In genomic region chr18:12376034-12376717, GRCh38 we compare ENCODE assay signal across 8 cellular contexts. TPM values are rescaled to one million over a fixed set of nuclear protein-coding genes. Genes with fewer than 3 reads are reported as not detected.
DNase-seq lines count a peak whose midpoint lies in the region; ATAC-seq, FAIRE-seq and TF ChIP-seq lines count a peak whose summit lies in the region.

No MANE protein-coding gene starts in this region.

- H3K4me2 ChIP-seq in GM12878 (ENCODE audit: control insufficient read depth, insufficient read depth), result peak overlapping the region; percentile 80

- RAD21 ChIA-PET in GM12878 (lab: Charles Lee; ENCODE audit: unreplicated experiment), result interaction anchor here (1.1 to 2.7 kb wide), 3 partner anchors 32 to 48 kb away, joined by 3 to 17 read pairs (median 5); partner anchors contain the start of gene PRELID3A

- H3K27me3 ChIP-seq in GM12878 (replicated peaks in 1 of 2; ENCODE audit: control insufficient read depth in 2 of 2, insufficient read depth in 2 of 2, low read length in 1 of 2), result no peaks in the 10 kb centered on the region
- H3K27me3 ChIP-seq in subcutaneous abdominal adipose tissue (ENCODE audit: control insufficient read depth in 5 of 5, insufficient read depth in 4 of 5, low read length in 5 of 5), result no peaks in the 10 kb centered on the region

- in situ Hi-C loops in GM12878 (cut with MboI), result loop anchor here (5.0 kb wide), 1 partner anchor 571 kb away; the partner anchor contains the start of gene SEH1L

- H3K4me3 ChIP-seq in GM12878, result peak overlapping the region; percentile 99
- peak overlapping the region; percentile 62 to 85 (median 74) for H3K4me3 ChIP-seq in subcutaneous abdominal adipose tissue (ENCODE audit: low read depth in 1 of 5, low read length in 5 of 5)

- TF ChIP-seq RAD21 in GM12878 (IDR thresholded peaks at IDR 0.05; ENCODE audit: insufficient read depth, low read depth, low read length), result no peak

- POLR2A ChIA-PET in GM12878 (lab: Charles Lee), result interaction anchor here (0.7 to 3.1 kb wide), 4 partner anchors 13 to 32 kb away, joined by 3 to 15 read pairs (median 8); partner anchors contain the start of gene PRELID3A

- H3K9ac ChIP-seq in GM12878 (ENCODE audit: control insufficient read depth, insufficient read depth, low read length), result peak overlapping the region; percentile 91
- H3K9ac ChIP-seq in subcutaneous abdominal adipose tissue (ENCODE audit: low read length in 5 of 5), result peak overlapping the region; percentile 82 to 95 (median 89)

- intact Hi-C loops in GM12878 (cut with micrococcal nuclease; ENCODE audit: unreplicated experiment), result loop anchor here (5.0 to 10.0 kb wide), 2 partner anchors 509 to 571 kb away; partner anchors contain the start of genes PTPN2 and SEH1L

- peak; percentile 2 for ATAC-seq in GM12878

- H2AFZ ChIP-seq in GM12878 (ENCODE audit: control insufficient read depth, low read depth, low read length), result peak overlapping the region; percentile 77

- no peaks in the 10 kb centered on the region for H3K9me3 ChIP-seq in GM12878 (replicated peaks; ENCODE audit: control insufficient read depth, insufficient read depth, low read length)
- no peaks in the 10 kb centered on the region for H3K9me3 ChIP-seq in subcutaneous abdominal adipose tissue (ENCODE audit: control insufficient read depth in 5 of 5, low read length in 5 of 5)

- peaks cover 52% of the 10 kb centered on the region for H3K79me2 ChIP-seq in GM12878 (ENCODE audit: control insufficient read depth, insufficient read depth, low read length)

- no peaks in the 10 kb centered on the region; the same call in none of the 2 replicates for H4K20me1 ChIP-seq in GM12878 (ENCODE audit: control insufficient read depth, insufficient read depth)

- H3K4me1 ChIP-seq in GM12878 (ENCODE audit: control insufficient read depth, insufficient read depth, low read length) (peaks cover 3% of the 10 kb centered on the region; the same call in 1 of the 2 replicates), subcutaneous abdominal adipose tissue (ENCODE audit: control insufficient read depth in 5 of 5, insufficient read depth in 5 of 5, low read length in 5 of 5) (peaks cover 0 to 52% (median 27%) of the 10 kb centered on the region in 5 donors)

- peak; percentile 20 for DNase-seq in activated T-cell treated with anti-CD3 and anti-CD28 coated beads, Interleukin-2, amount 50 U/mL, for 1 hour
- DNase-seq in activated T-cell treated with anti-CD3 and anti-CD28 coated beads for 4 hours, result no peak
- peak; percentile 15 for DNase-seq in NCI-H774 (lab: John Stamatoyannopoulos, UW)
- no peak for DNase-seq in GM12878 (ENCODE audit: low read depth, low spot score)
- DNase-seq in islet precursor cell, result peak; percentile 62
- DNase-seq in NK-92 (lab: John Stamatoyannopoulos, UW; ENCODE audit: unreplicated experiment), result no peak
- DNase-seq in GM19240 (ENCODE audit: insufficient read length, low spot score), result no peak

- CTCF ChIA-PET in GM12878 (lab: Yijun Ruan, JAX), result interaction anchor here (2.7 to 3.5 kb wide), 2 partner anchors 48 to 104 kb away, joined by 8 to 15 read pairs; no protein-coding TSS in a partner anchor

- FAIRE-seq in GM12878 (lab: Jason Lieb, UNC), result peak; percentile 65

- TF ChIP-seq POLR2A in GM12878 (IDR thresholded peaks at IDR 0.05; ENCODE audit: low read depth, low read length), result no peak

- BruUV-seq in GM12878 (replicated peaks; lab: Mats Ljungman, UMichigan), result TSS peak; percentile 67

- 4% methylated on average over 38 of the region's 38 CpGs for WGBS in GM12878 (ENCODE audit: insufficient coverage, insufficient replicate concordance, low lambda C conversion rate, missing lambda C conversion rate)

- peak overlapping the region; percentile 93 for H3K27ac ChIP-seq in GM12878 (ENCODE audit: control insufficient read depth, insufficient read depth)
- peak overlapping the region; percentile 90 for H3K27ac ChIP-seq in subcutaneous abdominal adipose tissue (ENCODE audit: low read depth, low read length)

- no peak for TF ChIP-seq CTCF in GM12878 (IDR thresholded peaks at IDR 0.05 in 2 of 3, conservative IDR thresholded peaks at IDR 0.05 in 1 of 3; ENCODE audit: control insufficient read depth in 2 of 3, extremely low read depth in 1 of 3, insufficient read depth in 1 of 3, low read depth in 3 of 3, low read length in 3 of 3)

- TF ChIP-seq EP300 in GM12878 (IDR thresholded peaks at IDR 0.05; ENCODE audit: borderline replicate concordance in 1 of 2, control insufficient read depth in 1 of 2, low read depth in 2 of 2, low read length in 2 of 2), result no peak

- SMC1A ChIA-PET in GM12878 (lab: Charles Lee; ENCODE audit: uncharacterized antibody, unreplicated experiment), result interaction anchor here (1.1 to 1.8 kb wide), 5 partner anchors 12 to 63 kb away, joined by 3 to 5 read pairs (median 3); partner anchors contain the start of gene PRELID3A

- H3K36me3 ChIP-seq in GM12878 (ENCODE audit: control insufficient read depth in 2 of 2, insufficient read depth in 2 of 2, low read length in 1 of 2) (peaks cover 0 to 3% of the 10 kb centered on the region in 2 experiments; a peak in 1 of 4 replicates), subcutaneous abdominal adipose tissue (ENCODE audit: control insufficient read depth in 5 of 5, insufficient read depth in 5 of 5, low read length in 5 of 5) (peaks cover 0 to 5% (median 0%) of the 10 kb centered on the region in 5 donors)

TF ChIP-seq in GM12878, 131 proteins besides CTCF, POLR2A, EP300 and RAD21 (continues in another document):
- TF ChIP-seq ZNF274 (IDR thresholded peaks at IDR 0.05; ENCODE audit: insufficient read depth, insufficient read length) (no peak), NBN (IDR thresholded peaks at IDR 0.05) (0 out of 2 replicates have a peak, but pooled peaks have one; percentile 26), SPI1 (IDR thresholded peaks at IDR 0.05; ENCODE audit: borderline replicate concordance, insufficient read depth, low read depth, low read length) (no peak), RELB (IDR thresholded peaks at IDR 0.05; ENCODE audit: low read depth) (no peak)

RNA-seq across cellular contexts. Expression of gene AFG3L2, which starts 0.9 kb away (rescaled TPM):
- 76.0 and 83.0 TPM in 2 replicates for total RNA-seq in GM12878 (2013; cell fraction: nucleolus; rRNA removed)
- total RNA-seq in GM12878 (2014; rRNA removed) (57.9 and 62.9 TPM in 2 replicates), GM12878 (2014; rRNA removed; fragmentation: Illumina TruSeq; extraction: Trizol) (67.7 and 71.0 TPM in 2 replicates), GM12878 (2021) (63.8 and 68.0 TPM in 2 replicates)
- 27.0 TPM for polyA plus RNA-seq in GM12878 (2011; ENCODE audit: low read depth)
- polyA plus RNA-seq in GM12878 (2011; rRNA removed) (49.6 and 62.2 TPM in 2 replicates), GM12878 (2014; fragmentation: Illumina TruSeq; extraction: Trizol) (57.6 and 70.8 TPM in 2 replicates), GM12878 (2014; fragmentation: Nextera tagmentation; extraction: Ambion mirVana) (10 to 100 TPM; 21.0 to 21.6 TPM), GM12878 (2014; rRNA removed) (50.4 and 56.1 TPM in 2 replicates), GM12878 (2016; fragmentation: Nextera tagmentation; extraction: Ambion mirVana) (10 to 100 TPM; 66.6 to 72.7 TPM)
- 32.0 and 33.2 TPM in 2 replicates for polyA plus RNA-seq in GM12878 (2011; cell fraction: cytosol; rRNA removed)
- 46.8 and 48.9 TPM in 2 replicates for polyA plus RNA-seq in GM12878 (2011; cell fraction: nucleus; rRNA removed)
- polyA plus RNA-seq in GM12878 (2012), result 35.5 and 37.8 TPM in 2 replicates
- 41.6 and 42.9 TPM in 2 replicates for polyA minus RNA-seq in GM12878 (2011; rRNA and poly(A)+ RNA removed)
- polyA minus RNA-seq in GM12878 (2011; cell fraction: cytosol; rRNA and poly(A)+ RNA removed), result 17.1 and 23.5 TPM in 2 replicates
- polyA minus RNA-seq in GM12878 (2011; cell fraction: nucleus; rRNA and poly(A)+ RNA removed), result 16.3 and 27.9 TPM in 2 replicates

RNA-seq across cellular contexts. Expression of gene PRELID3A, which starts 31.6 kb away (rescaled TPM):
- 35.5 and 38.9 TPM in 2 replicates for total RNA-seq in GM12878 (2013; cell fraction: nucleolus; rRNA removed)
- total RNA-seq in GM12878 (2014; rRNA removed), result 6.0 and 11.0 TPM in 2 replicates
- 6.9 and 7.3 TPM in 2 replicates for total RNA-seq in GM12878 (2014; rRNA removed; fragmentation: Illumina TruSeq; extraction: Trizol)
- 10.0 and 13.1 TPM in 2 replicates for total RNA-seq in GM12878 (2021)
- polyA plus RNA-seq in GM12878 (2011; ENCODE audit: low read depth), result 2.8 TPM
- 6.1 and 7.6 TPM in 2 replicates for polyA plus RNA-seq in GM12878 (2011; rRNA removed)
- polyA plus RNA-seq in GM12878 (2011; cell fraction: cytosol; rRNA removed), result 5.7 and 7.4 TPM in 2 replicates
- 35.5 and 36.8 TPM in 2 replicates for polyA plus RNA-seq in GM12878 (2011; cell fraction: nucleus; rRNA removed)
- 5.6 and 6.6 TPM in 2 replicates for polyA plus RNA-seq in GM12878 (2012)
- 4.7 and 7.3 TPM in 2 replicates for polyA plus RNA-seq in GM12878 (2014; fragmentation: Illumina TruSeq; extraction: Trizol)
- 1 to 10 TPM in 1 of 2 experiments, under 1 TPM in 1; 0.43 to 1.2 TPM for polyA plus RNA-seq in GM12878 (2014; fragmentation: Nextera tagmentation; extraction: Ambion mirVana)
- polyA plus RNA-seq in GM12878 (2014; rRNA removed), result 14.3 and 19.4 TPM in 2 replicates
- polyA plus RNA-seq in GM12878 (2016; fragmentation: Nextera tagmentation; extraction: Ambion mirVana), result 1 to 10 TPM; 7.3 to 9.1 TPM
- 1.8 and 3.0 TPM in 2 replicates for polyA minus RNA-seq in GM12878 (2011; rRNA and poly(A)+ RNA removed)
- polyA minus RNA-seq in GM12878 (2011; cell fraction: cytosol; rRNA and poly(A)+ RNA removed), result 2.9 TPM in 1 of 2 replicates, not detected in the other
- 2.9 and 8.0 TPM in 2 replicates for polyA minus RNA-seq in GM12878 (2011; cell fraction: nucleus; rRNA and poly(A)+ RNA removed)

Comparison
In these comparisons a context has a peak if more than half of its experiments do, and no peak if none do; other contexts are left out.
1. DNase-seq: peak in activated T-cell treated with anti-CD3 and anti-CD28 coated beads, Interleukin-2, amount 50 U/mL, for 1 hour (single experiment), NCI-H774 (single experiment) and islet precursor cell (single experiment); none in activated T-cell treated with anti-CD3 and anti-CD28 coated beads for 4 hours (single experiment), GM12878 (single experiment), NK-92 (single experiment) and GM19240 (single experiment).